Comparison of ENCODE assay signal across 1 cellular context in the genomic region with DNA sequence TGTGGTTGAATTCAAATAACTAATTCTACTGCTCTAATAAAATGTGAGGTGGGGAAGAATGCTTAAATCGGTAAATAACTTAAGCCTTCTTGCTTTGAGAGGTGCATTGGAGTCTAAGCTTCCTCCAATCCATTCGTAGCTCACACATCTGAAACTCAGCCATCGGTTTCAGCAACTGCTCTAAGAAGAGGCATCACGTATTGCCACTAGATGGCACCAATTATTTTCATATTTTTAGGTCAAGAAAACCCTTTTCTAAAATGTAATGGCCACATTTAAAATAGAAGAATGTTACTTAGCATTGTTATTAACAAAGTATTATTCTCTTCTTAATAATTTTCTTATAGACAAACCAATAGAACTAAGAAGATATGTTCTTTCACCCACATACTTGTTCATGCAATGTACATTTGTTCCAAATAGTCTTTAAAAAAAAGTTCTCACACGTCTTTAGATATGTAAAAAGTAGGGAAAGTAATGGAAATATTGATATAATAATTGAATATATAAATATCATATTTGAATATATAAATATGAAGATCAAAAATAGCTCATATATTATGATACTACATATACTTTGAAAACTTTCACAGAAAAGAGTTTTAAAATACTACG.
TF ChIP-seq lines count a peak whose summit lies in the region.

No MANE protein-coding gene starts in this region.

TF ChIP-seq in K562, 482 proteins besides CTCF, POLR2A, EP300 and RAD21 (continued from another document):
- TF ChIP-seq ATF2 (CRISPR knock-in tag; IDR thresholded peaks at IDR 0.05) (no peak), ZBTB26 (CRISPR knock-in tag; IDR thresholded peaks at IDR 0.05) (no peak), ZNF778 (CRISPR knock-in tag; IDR thresholded peaks at IDR 0.05) (no peak), YBX1 (IDR thresholded peaks at IDR 0.05) (no peak), MEF2A (IDR thresholded peaks at IDR 0.05; ENCODE audit: control insufficient read depth, low read depth, low read length) (no peak), MYNN (IDR thresholded peaks at IDR 0.05) (no peak), MYNN (CRISPR knock-in tag; IDR thresholded peaks at IDR 0.05) (no peak), ZNF780A (CRISPR knock-in tag; IDR thresholded peaks at IDR 0.05) (no peak)
